24 cellular contexts compared by ENCODE assay signal in the genomic region with DNA sequence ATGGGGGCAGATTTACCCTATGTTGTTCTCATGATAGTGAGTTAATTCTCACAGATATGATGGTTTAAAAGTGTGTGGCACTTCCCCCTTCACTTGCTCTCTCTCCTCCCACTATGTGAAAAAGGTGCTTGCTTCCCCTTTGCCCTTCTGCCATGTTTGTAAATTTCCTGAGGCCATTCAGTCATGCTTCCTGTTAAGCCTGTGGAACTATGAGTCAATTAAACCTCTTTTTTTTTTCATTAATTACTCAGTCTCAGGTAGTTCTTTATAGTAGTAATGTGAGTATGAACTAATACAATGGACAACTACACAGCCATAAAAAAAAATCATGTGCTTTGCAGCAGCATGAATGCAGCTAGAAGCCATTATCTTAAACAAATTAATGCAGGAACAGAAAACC.
"Had no signal": no experiment of that assay in that cellular context is flagged by ENCODE, and none has a peak within 500 bp of the region (broad histone marks: within the 10 kb centered on the region; RNA-seq: fewer than 3 reads in every experiment).

No MANE protein-coding gene starts in this region.

- H3K4me1 Mint-ChIP-seq: memory B cell, mesothelial cell of epicardium, natural killer cell, neural crest cell had no signal

- H3K36me3 Mint-ChIP-seq: memory B cell, mesothelial cell of epicardium, natural killer cell had no signal

- H3K27me3 Mint-ChIP-seq: memory B cell had no signal

- H3K4me1 ChIP-seq: heart left ventricle, right atrium auricular region, sigmoid colon, stomach, transverse colon had no signal

- ATAC-seq: heart left ventricle, left lobe of liver, natural killer cell had no signal

- H3K27ac ChIP-seq: dorsolateral prefrontal cortex, heart left ventricle, right atrium auricular region, sigmoid colon, skin epidermis, stomach, thoracic aorta, transverse colon had no signal

- H3K27me3 ChIP-seq: dorsolateral prefrontal cortex, heart left ventricle, right atrium auricular region, sigmoid colon, stomach, transverse colon had no signal

- DNase-seq: cerebellar nuclear complex; dorsolateral prefrontal cortex; effector CD8-positive, alpha-beta T cell; foreskin melanocyte; heart left ventricle; hippocampal formation; kidney glomerular epithelial cell; natural killer cell; posterior cingulate gyrus; sigmoid colon; stimulated activated CD4-positive, alpha-beta T cell treated with anti-CD3 and anti-CD28 coated beads, Interleukin-2, amount 100 ng/mL, for 24 hours; stimulated activated CD4-positive, alpha-beta T cell treated with anti-CD3 and anti-CD28 coated beads, Interleukin-4, amount 100 ng/mL, for 4 hours; stimulated activated naive CD4-positive, alpha-beta T cell; stomach; substantia nigra; transverse colon had no signal

- H3K27ac Mint-ChIP-seq: memory B cell, mesothelial cell of epicardium, natural killer cell had no signal

- H3K4me3 Mint-ChIP-seq: memory B cell, mesothelial cell of epicardium, natural killer cell, neural crest cell had no signal

- FAIRE-seq: colon had no signal
